In genomic region chr5:77773734-77774280, GRCh38 we compare ENCODE assay signal across 10 cellular contexts. TPM values are rescaled to one million over a fixed set of nuclear protein-coding genes. Genes with fewer than 3 reads are reported as not detected.
DNase-seq lines count a peak whose midpoint lies in the region; ATAC-seq and TF ChIP-seq lines count a peak whose summit lies in the region.
"Had no signal": no experiment of that assay in that cellular context is flagged by ENCODE, and none has a peak within 500 bp of the region (broad histone marks: within the 10 kb centered on the region; RNA-seq: fewer than 3 reads in every experiment).

No MANE protein-coding gene starts in this region.

- intact Hi-C loops in mammary epithelial cell (cut with micrococcal nuclease), result loop anchor here (10.0 kb wide), 1 partner anchor 231 kb away; no protein-coding TSS in a partner anchor

- H3K36me3 ChIP-seq in DND-41 (ENCODE audit: insufficient read depth, low read length), result peaks cover 50% of the 10 kb centered on the region
- H3K36me3 ChIP-seq in Karpas-422 (ENCODE audit: insufficient read depth, low read length), result peaks cover 52% of the 10 kb centered on the region
- peaks cover 3% of the 10 kb centered on the region for H3K36me3 ChIP-seq in mammary epithelial cell (ENCODE audit: insufficient read depth, low read length)
- no peaks in the 10 kb centered on the region for H3K36me3 ChIP-seq in neural progenitor cell

- H2AFZ ChIP-seq in DND-41 (ENCODE audit: low read depth, low read length) (no peak overlapping the region), Karpas-422 (ENCODE audit: low read length) (no peak overlapping the region), mammary epithelial cell (ENCODE audit: low read depth, low read length) (no peak overlapping the region), neural progenitor cell (replicated peaks) (no peak overlapping the region)

- ATAC-seq in DND-41 (ENCODE audit: insufficient read depth, low read depth), result no peak
- ATAC-seq in activated CD4-positive, CD25-positive, alpha-beta regulatory T cell treated with anti-CD3 and anti-CD28 coated beads, Interleukin-2, amount 50 U/mL, for 24 hours, result no peak
- no peak for ATAC-seq in GM19467 (IDR thresholded peaks at IDR 0.05; ENCODE audit: unreplicated experiment)

- DNase-seq in DND-41 (no peak), Karpas-422 (no peak), mammary epithelial cell (no peak), neural progenitor cell (ENCODE audit: low spot score) (peak; percentile 53), NCI-H2227 (lab: John Stamatoyannopoulos, UW; ENCODE audit: unreplicated experiment) (no peak), RKO (ENCODE audit: low spot score) (no peak)
- DNase-seq: activated CD4-positive, alpha-beta T cell treated with anti-CD3 and anti-CD28 coated beads for 1 hour; NCI-H2029 had no signal

- H3K27ac Mint-ChIP-seq in neural progenitor cell, result no peak overlapping the region

- H3K79me2 ChIP-seq in DND-41 (ENCODE audit: insufficient read depth, low read length), result peaks cover 73% of the 10 kb centered on the region
- H3K79me2 ChIP-seq in Karpas-422 (ENCODE audit: low read length), result peaks cover 73% of the 10 kb centered on the region
- peaks cover 73% of the 10 kb centered on the region for H3K79me2 ChIP-seq in mammary epithelial cell (ENCODE audit: insufficient read depth, low read length)
- peaks cover 73% of the 10 kb centered on the region for H3K79me2 ChIP-seq in neural progenitor cell (ENCODE audit: low read depth)

- H3K4me3 ChIP-seq in DND-41 (ENCODE audit: low read depth in 1 of 2, low read length in 2 of 2) (peak overlapping the region; percentile 6 to 64; a peak in 3 of 4 replicates), Karpas-422 (ENCODE audit: low read length) (peak overlapping the region; percentile 90), mammary epithelial cell (replicated peaks in 1 of 3; ENCODE audit: insufficient read depth in 1 of 3, low read depth in 2 of 3, low read length in 3 of 3) (peak overlapping the region in 2 of 3 experiments; percentile 4 to 88), neural progenitor cell (peak overlapping the region; percentile 73)

- H3K4me2 ChIP-seq in DND-41 (ENCODE audit: insufficient read depth, low read length) (peak overlapping the region; percentile 88), Karpas-422 (ENCODE audit: low read depth, low read length, poor library complexity, severe bottlenecking) (peak overlapping the region; percentile 78), mammary epithelial cell (ENCODE audit: insufficient read depth, low read depth, low read length) (peak overlapping the region; percentile 86), neural progenitor cell (peak overlapping the region; percentile 92)

- 78% methylated on average over 3 of the region's 3 CpGs for WGBS in mammary epithelial cell (ENCODE audit: low coverage, missing lambda C conversion rate)

- CTCF ChIA-PET in mammary epithelial cell (lab: Charles Lee; ENCODE audit: low non-redundant PET), result no interaction called here

- peaks cover 39% of the 10 kb centered on the region for H3K4me1 ChIP-seq in DND-41 (ENCODE audit: insufficient read depth, low read length)
- peaks cover 31% of the 10 kb centered on the region for H3K4me1 ChIP-seq in Karpas-422 (ENCODE audit: low read length)
- H3K4me1 ChIP-seq in mammary epithelial cell (ENCODE audit: insufficient read depth, low read length), result peaks cover 32% of the 10 kb centered on the region
- H3K4me1 ChIP-seq in neural progenitor cell, result peaks cover 30% of the 10 kb centered on the region

- H3K9ac ChIP-seq in DND-41 (ENCODE audit: low read depth, low read length) (peak overlapping the region; percentile 0; the same call in 1 of the 2 replicates), Karpas-422 (ENCODE audit: low read length) (no peak overlapping the region), mammary epithelial cell (ENCODE audit: insufficient read depth, low read length) (no peak overlapping the region), neural progenitor cell (no peak overlapping the region)

- no TSS peak for BruUV-seq in mammary epithelial cell (replicated peaks; lab: Mats Ljungman, UMichigan)

- H3K4me1 Mint-ChIP-seq in neural progenitor cell, result peaks cover 33% of the 10 kb centered on the region

- H3K9me3 Mint-ChIP-seq in neural progenitor cell, result peaks cover 11% of the 10 kb centered on the region

- H3K9me3 ChIP-seq in DND-41 (ENCODE audit: insufficient read depth, low read length, severe bottlenecking) (no peaks in the 10 kb centered on the region), Karpas-422 (ENCODE audit: low read length) (no peaks in the 10 kb centered on the region), mammary epithelial cell (replicated peaks; ENCODE audit: insufficient read depth, low read length) (no peaks in the 10 kb centered on the region), neural progenitor cell (ENCODE audit: low read depth) (no peaks in the 10 kb centered on the region)

- H4K20me1 ChIP-seq in DND-41 (ENCODE audit: insufficient read depth, low read length) (peaks cover 49% of the 10 kb centered on the region), Karpas-422 (ENCODE audit: insufficient read depth, low read depth, low read length) (peaks cover 11% of the 10 kb centered on the region; the same call in 1 of the 2 replicates), mammary epithelial cell (ENCODE audit: insufficient read depth, low read length) (no peaks in the 10 kb centered on the region), neural progenitor cell (ENCODE audit: low read depth) (peaks cover 70% of the 10 kb centered on the region)

- H3K27ac ChIP-seq in DND-41 (ENCODE audit: low read length) (0 out of 2 replicates have a peak overlapping the region, but pooled peaks have one; percentile 32), Karpas-422 (ENCODE audit: low read length) (0 out of 2 replicates have a peak overlapping the region, but pooled peaks have one; percentile 15), mammary epithelial cell (ENCODE audit: insufficient read depth, low read depth, low read length) (no peak overlapping the region), neural progenitor cell (no peak overlapping the region)

- H3K27me3 ChIP-seq in DND-41 (ENCODE audit: insufficient read depth, low read length, poor library complexity) (no peaks in the 10 kb centered on the region), Karpas-422 (ENCODE audit: low read length) (no peaks in the 10 kb centered on the region), mammary epithelial cell (ENCODE audit: insufficient read depth, low read length) (no peaks in the 10 kb centered on the region), neural progenitor cell (no peaks in the 10 kb centered on the region)

- H3F3A ChIP-seq in neural progenitor cell (ENCODE audit: low read depth), result peaks cover 7% of the 10 kb centered on the region

- dilution Hi-C loops in mammary epithelial cell (cut with HindIII; ENCODE audit: low sequenced_read_pairs), result no loop called here

- H3K4me3 Mint-ChIP-seq in neural progenitor cell, result peak overlapping the region; percentile 79

- H3K36me3 Mint-ChIP-seq in neural progenitor cell, result peaks cover 28% of the 10 kb centered on the region

- TF ChIP-seq CTCF in DND-41 (IDR thresholded peaks at IDR 0.05; ENCODE audit: borderline replicate concordance, extremely low read depth, low read length, poor library complexity, severe bottlenecking) (no peak), mammary epithelial cell (conservative IDR thresholded peaks at IDR 0.05 in 1 of 2, IDR thresholded peaks at IDR 0.05 in 1 of 2; ENCODE audit: extremely low read depth in 1 of 2, insufficient read depth in 1 of 2, low read depth in 1 of 2, low read length in 2 of 2) (no peak), neural progenitor cell (IDR thresholded peaks at IDR 0.05) (no peak)

- H3K27me3 Mint-ChIP-seq in neural progenitor cell (ENCODE audit: insufficient read depth, low read depth), result no peaks in the 10 kb centered on the region

- in situ Hi-C loops in mammary epithelial cell (cut with MboI; ENCODE audit: low sequenced_read_pairs in 2 of 2), result no loop called here

- no peaks in the 10 kb centered on the region for H3K9me2 ChIP-seq in Karpas-422 (replicated peaks; ENCODE audit: insufficient read depth, low read length)

RNA-seq across cellular contexts. Expression of gene TBCA, which starts 2.3 kb away (rescaled TPM):
- 324 and 442 TPM in 2 replicates for total RNA-seq in Karpas-422 (2014; rRNA removed; shearing (Covaris generic); ENCODE audit: low replicate concordance)
- total RNA-seq in mammary epithelial cell (100 to 1,000 TPM in 1 of 2 donors, 10 to 100 TPM in 1; 69.7 to 210 TPM), neural progenitor cell (ENCODE audit: low replicate concordance) (170 and 270 TPM in 2 replicates)
- polyA plus RNA-seq in mammary epithelial cell, result 138 TPM
- 10.8 TPM for polyA minus RNA-seq in mammary epithelial cell

Comparison
In these comparisons a context has a peak if more than half of its experiments do, and no peak if none do; other contexts are left out.
1. H3K27ac ChIP-seq: peak in DND-41 (single experiment) and Karpas-422 (single experiment); none in mammary epithelial cell (single experiment) and neural progenitor cell (single experiment).
2. H3K4me3 ChIP-seq: peak in every context shown above with its lines; median percentile 90 in Karpas-422; 73 in neural progenitor cell; 46 in mammary epithelial cell; 35 in DND-41.
3. Peak in every context shown above with its lines, with median percentiles within 50 percentile points of each other: H3K4me2 ChIP-seq.